Comparison of ENCODE assay signal across 33 cellular contexts in genomic region chr1:42454409-42454808, GRCh38. TPM values are rescaled to one million over a fixed set of nuclear protein-coding genes. Genes with fewer than 3 reads are reported as not detected.
DNase-seq lines count a peak whose midpoint lies in the region; ATAC-seq and TF ChIP-seq lines count a peak whose summit lies in the region.
"Had no signal": no experiment of that assay in that cellular context is flagged by ENCODE, and none has a peak within 500 bp of the region (broad histone marks: within the 10 kb centered on the region; RNA-seq: fewer than 3 reads in every experiment).

No MANE protein-coding gene starts in this region.

- H3K4ac ChIP-seq in mesenchymal stem cell (ENCODE audit: low read depth in 1 of 2, low read length in 2 of 2) (no peak overlapping the region), H9 (ENCODE audit: low read depth, low read length) (no peak overlapping the region)

- no peak overlapping the region for H4K5ac ChIP-seq in H9 (ENCODE audit: insufficient read length, low read depth, low read length)

- no peak overlapping the region for H3K23ac ChIP-seq in mesenchymal stem cell (ENCODE audit: low read length in 2 of 2)
- no peak overlapping the region for H3K23ac ChIP-seq in H9 (ENCODE audit: insufficient read length, low read depth, low read length)

- no peak for ATAC-seq in natural killer cell
- no peak for ATAC-seq in natural killer cell treated with Interleukin-12 subunit alpha and Interleukin-12 subunit beta and Interleukin-15 and Interleukin-18, amount 100 ng/mL, for 72 hours
- ATAC-seq in activated naive CD4-positive, alpha-beta T cell treated with anti-CD3 and anti-CD28 coated beads, Interleukin-2, amount 50 U/mL, for 72 hours: no peak
- ATAC-seq: effector memory CD8-positive, alpha-beta T cell; GM12878; HCT116; left colon; pancreas had no signal

- H3K14ac ChIP-seq in mesenchymal stem cell (ENCODE audit: low read length in 2 of 2) (no peak overlapping the region), H9 (ENCODE audit: insufficient read depth, low read length) (no peak overlapping the region)

- no peaks in the 10 kb centered on the region for H3K27me3 ChIP-seq in mesenchymal stem cell (ENCODE audit: control insufficient read depth in 1 of 2, insufficient read depth in 1 of 2, low read length in 2 of 2)
- H3K27me3 ChIP-seq in prostate gland (replicated peaks; ENCODE audit: insufficient read depth): no peaks in the 10 kb centered on the region
- no peaks in the 10 kb centered on the region for H3K27me3 ChIP-seq in H9 (ENCODE audit: insufficient read depth, low read length)
- H3K27me3 ChIP-seq: pancreas, right atrium auricular region, stomach, tibial artery had no signal

- H2BK5ac ChIP-seq in mesenchymal stem cell (ENCODE audit: low read depth, low read length, poor library complexity, severe bottlenecking) (no peak overlapping the region), H9 (ENCODE audit: insufficient read length, low read length) (no peak overlapping the region)

- H3T11ph ChIP-seq in H9 (ENCODE audit: low read length): no peak overlapping the region

- H3K79me2 ChIP-seq in H9 (ENCODE audit: insufficient read depth, low read length): no peaks in the 10 kb centered on the region

- no peak overlapping the region for H3K9ac ChIP-seq in mesenchymal stem cell (ENCODE audit: low read length)
- H3K9ac ChIP-seq in H9 (ENCODE audit: extremely low read depth, insufficient read length, low read length): no peak overlapping the region
- H3K9ac ChIP-seq: SK-N-SH had no signal

- H4K8ac ChIP-seq in mesenchymal stem cell (ENCODE audit: low read length) (no peak overlapping the region), H9 (replicated peaks; ENCODE audit: insufficient read length, low read depth, low read length) (no peak overlapping the region)

- H3K79me1 ChIP-seq in mesenchymal stem cell (replicated peaks; ENCODE audit: low read length, poor library complexity, severe bottlenecking): peaks cover 18% of the 10 kb centered on the region
- H3K79me1 ChIP-seq in H9 (ENCODE audit: insufficient read depth, low read depth, low read length, poor library complexity, severe bottlenecking): no peaks in the 10 kb centered on the region

- TF ChIP-seq POLR2A in prostate gland (IDR thresholded peaks at IDR 0.05): no peak

- no peak overlapping the region for H3K56ac ChIP-seq in H9 (ENCODE audit: insufficient read length, low read depth, low read length)

- H2AK5ac ChIP-seq in mesenchymal stem cell (ENCODE audit: low read length, severe bottlenecking): no peak overlapping the region
- no peak overlapping the region for H2AK5ac ChIP-seq in H9 (ENCODE audit: insufficient read length, low read length)

- no peaks in the 10 kb centered on the region for H4K20me1 ChIP-seq in H9 (ENCODE audit: control insufficient read depth, insufficient read depth, insufficient read length)

- H4K91ac ChIP-seq in mesenchymal stem cell (ENCODE audit: low read length): no peak overlapping the region
- H4K91ac ChIP-seq in H9 (ENCODE audit: insufficient read length, low read depth, low read length): no peak overlapping the region

- H3K4me3 ChIP-seq in mesenchymal stem cell (ENCODE audit: insufficient read depth in 1 of 2, low read depth in 1 of 2, low read length in 2 of 2): no peak overlapping the region
- no peak overlapping the region for H3K4me3 ChIP-seq in prostate gland
- H3K4me3 ChIP-seq: right atrium auricular region, smooth muscle cell, tibial artery had no signal

- intact Hi-C loops in natural killer cell (cut with micrococcal nuclease): no loop called here
- intact Hi-C loops in prostate gland (cut with DNase I): loop anchor here (10.0 kb wide), 1 partner anchor 280 kb away; no protein-coding TSS in a partner anchor

- H3K9me3 Mint-ChIP-seq in natural killer cell (no peaks in the 10 kb centered on the region), brain (peaks cover 0 to 7% (median 0%) of the 10 kb centered on the region in 5 experiments), H9 (no peaks in the 10 kb centered on the region)
- no peaks in the 10 kb centered on the region for H3K9me3 Mint-ChIP-seq in natural killer cell treated with Interleukin-12 subunit alpha and Interleukin-12 subunit beta and Interleukin-15 and Interleukin-18, amount 100 ng/mL, for 72 hours
- H3K9me3 Mint-ChIP-seq in activated naive CD4-positive, alpha-beta T cell treated with anti-CD3 and anti-CD28 coated beads, Interleukin-2, amount 50 U/mL, for 72 hours: no peaks in the 10 kb centered on the region
- H3K9me3 Mint-ChIP-seq: effector memory CD8-positive, alpha-beta T cell; nephron progenitor cell had no signal

- H3K4me3 Mint-ChIP-seq in natural killer cell (peak overlapping the region; percentile 45), brain (peak overlapping the region; percentile 7 to 36 (median 32)), H9 (no peak overlapping the region)
- no peak overlapping the region for H3K4me3 Mint-ChIP-seq in natural killer cell treated with Interleukin-12 subunit alpha and Interleukin-12 subunit beta and Interleukin-15 and Interleukin-18, amount 100 ng/mL, for 72 hours

- no peak overlapping the region for H2BK12ac ChIP-seq in mesenchymal stem cell (ENCODE audit: low read length in 2 of 2)
- H2BK12ac ChIP-seq in H9 (ENCODE audit: insufficient read length, low read depth, low read length): no peak overlapping the region

- H2BK120ac ChIP-seq in mesenchymal stem cell (ENCODE audit: low read depth, low read length): no peak overlapping the region
- no peak overlapping the region for H2BK120ac ChIP-seq in H9 (ENCODE audit: low read depth, low read length, poor library complexity, severe bottlenecking)

- TF ChIP-seq CTCF in natural killer cell (IDR thresholded peaks at IDR 0.05) (no peak), brain (conservative IDR thresholded peaks at IDR 0.05) (no peak), prostate gland (IDR thresholded peaks at IDR 0.05) (no peak), H9 (conservative IDR thresholded peaks at IDR 0.05) (no peak)

- peak overlapping the region; percentile 53 for H3K27ac ChIP-seq in mesenchymal stem cell (ENCODE audit: low read length, poor library complexity, severe bottlenecking)
- no peak overlapping the region for H3K27ac ChIP-seq in prostate gland
- no peak overlapping the region for H3K27ac ChIP-seq in H9 (ENCODE audit: insufficient read length, low read depth, low read length)
- H3K27ac ChIP-seq: pancreas, right atrium auricular region, stomach, tibial artery, WERI-Rb-1 had no signal

- H3K36me3 Mint-ChIP-seq in natural killer cell (peaks cover 2% of the 10 kb centered on the region), brain (peaks cover 9% of the 10 kb centered on the region), H9 (ENCODE audit: insufficient read depth in 1 of 3, low read depth in 3 of 3) (peaks cover 4 to 16% (median 12%) of the 10 kb centered on the region in 3 experiments; a peak in 6 of 7 replicates)
- peaks cover 14% of the 10 kb centered on the region for H3K36me3 Mint-ChIP-seq in natural killer cell treated with Interleukin-12 subunit alpha and Interleukin-12 subunit beta and Interleukin-15 and Interleukin-18, amount 100 ng/mL, for 72 hours
- H3K36me3 Mint-ChIP-seq in activated naive CD4-positive, alpha-beta T cell treated with anti-CD3 and anti-CD28 coated beads, Interleukin-2, amount 50 U/mL, for 72 hours: peaks cover 20 to 21% of the 10 kb centered on the region in 2 donors

- H3K4me1 ChIP-seq in mesenchymal stem cell (ENCODE audit: control insufficient read depth, insufficient read depth, low read depth, low read length): peaks cover 10% of the 10 kb centered on the region
- H3K4me1 ChIP-seq in prostate gland (replicated peaks): peaks cover 5% of the 10 kb centered on the region
- no peaks in the 10 kb centered on the region for H3K4me1 ChIP-seq in H9 (ENCODE audit: insufficient read depth, low read length)

- no peak overlapping the region for H2BK15ac ChIP-seq in mesenchymal stem cell (ENCODE audit: low read depth, poor library complexity, severe bottlenecking)
- no peak overlapping the region for H2BK15ac ChIP-seq in H9 (ENCODE audit: low read depth, low read length)

- H3K4me2 ChIP-seq in mesenchymal stem cell (ENCODE audit: low read length, poor library complexity, severe bottlenecking): no peak overlapping the region
- no peak overlapping the region for H3K4me2 ChIP-seq in H9 (ENCODE audit: insufficient read depth, insufficient read length, low read length)
- H3K4me2 ChIP-seq: SK-N-SH, smooth muscle cell had no signal

- H3K18ac ChIP-seq in mesenchymal stem cell (ENCODE audit: low read depth in 1 of 2, low read length in 2 of 2) (no peak overlapping the region), H9 (ENCODE audit: insufficient read length, low read depth, low read length) (no peak overlapping the region)

- H3K27me3 Mint-ChIP-seq in natural killer cell (ENCODE audit: low read depth in 2 of 2) (peaks cover 0 to 7% of the 10 kb centered on the region in 2 donors), brain (no peaks in the 10 kb centered on the region), H9 (ENCODE audit: low read depth) (peaks cover 2% of the 10 kb centered on the region; the same call in 1 of the 2 replicates)
- peaks cover 0 to 8% of the 10 kb centered on the region in 2 donors for H3K27me3 Mint-ChIP-seq in natural killer cell treated with Interleukin-12 subunit alpha and Interleukin-12 subunit beta and Interleukin-15 and Interleukin-18, amount 100 ng/mL, for 72 hours
- H3K27me3 Mint-ChIP-seq: effector memory CD8-positive, alpha-beta T cell had no signal

- peaks cover 4% of the 10 kb centered on the region for H3K23me2 ChIP-seq in H9 (ENCODE audit: insufficient read length, low read depth, low read length, poor library complexity, severe bottlenecking)

- 89% methylated on average over 6 of the region's 6 CpGs for WGBS in mesenchymal stem cell
- WGBS in prostate gland: 99% methylated on average over 6 of the region's 6 CpGs
- WGBS in H9 (ENCODE audit: extremely low coverage, insufficient read length, low lambda C conversion rate): no CpG with 5 or more reads among the region's 6 CpGs

- H2AFZ ChIP-seq in mesenchymal stem cell (ENCODE audit: low read depth, low read length) (no peak overlapping the region), H9 (ENCODE audit: low read length) (no peak overlapping the region)

- H2BK20ac ChIP-seq in H9 (ENCODE audit: low read depth, low read length, poor library complexity, severe bottlenecking): no peak overlapping the region

- H3K9me3 ChIP-seq in mesenchymal stem cell (ENCODE audit: control insufficient read depth, low read length): no peaks in the 10 kb centered on the region
- H3K9me3 ChIP-seq in prostate gland: no peaks in the 10 kb centered on the region
- H3K9me3 ChIP-seq in H9 (ENCODE audit: control insufficient read depth, low read depth, low read length): no peaks in the 10 kb centered on the region
- H3K9me3 ChIP-seq: pancreas, right atrium auricular region, SK-N-SH, stomach, tibial artery had no signal

- H3K27ac Mint-ChIP-seq in natural killer cell: peak overlapping the region; percentile 87 to 95
- H3K27ac Mint-ChIP-seq in natural killer cell treated with Interleukin-12 subunit alpha and Interleukin-12 subunit beta and Interleukin-15 and Interleukin-18, amount 100 ng/mL, for 72 hours: peak overlapping the region in 1 of 2 donors; percentile 92
- H3K27ac Mint-ChIP-seq in brain: peak overlapping the region in 1 of 5 experiments; percentile 1
- H3K27ac Mint-ChIP-seq in activated naive CD4-positive, alpha-beta T cell treated with anti-CD3 and anti-CD28 coated beads, Interleukin-2, amount 50 U/mL, for 72 hours: no peak overlapping the region
- no peak overlapping the region for H3K27ac Mint-ChIP-seq in H9
- H3K27ac Mint-ChIP-seq: nephron progenitor cell had no signal

- H3K36me3 ChIP-seq in mesenchymal stem cell (ENCODE audit: control insufficient read depth in 1 of 2, insufficient read depth in 2 of 2, low read depth in 1 of 2, low read length in 2 of 2): peaks cover 0 to 17% of the 10 kb centered on the region in 2 experiments
- H3K36me3 ChIP-seq in prostate gland: peaks cover 0 to under 1% of the 10 kb centered on the region in 2 donors
- H3K36me3 ChIP-seq: pancreas had no signal

- H3K4me1 Mint-ChIP-seq in natural killer cell (peaks cover 23 to 26% of the 10 kb centered on the region in 2 donors), brain (peaks cover 30% of the 10 kb centered on the region), H9 (peaks cover 17 to 23% of the 10 kb centered on the region in 2 experiments)
- peaks cover 22 to 27% of the 10 kb centered on the region in 2 donors for H3K4me1 Mint-ChIP-seq in natural killer cell treated with Interleukin-12 subunit alpha and Interleukin-12 subunit beta and Interleukin-15 and Interleukin-18, amount 100 ng/mL, for 72 hours (ENCODE audit: low read depth in 2 of 2)

- no peak for DNase-seq in natural killer cell
- no peak for DNase-seq in natural killer cell treated with Interleukin-12 subunit alpha and Interleukin-12 subunit beta and Interleukin-15 and Interleukin-18, amount 100 ng/mL, for 72 hours (ENCODE audit: low spot score)
- no peak for DNase-seq in mesenchymal stem cell
- no peak for DNase-seq in activated naive CD4-positive, alpha-beta T cell treated with anti-CD3 and anti-CD28 coated beads, Interleukin-2, amount 50 U/mL, for 72 hours (ENCODE audit: low spot score in 2 of 2)
- no peak for DNase-seq in prostate gland (ENCODE audit: low spot score)
- DNase-seq in NCI-H128 (lab: John Stamatoyannopoulos, UW; ENCODE audit: unreplicated experiment): no peak
- DNase-seq in H9: no peak
- DNase-seq: activated CD8-positive, alpha-beta memory T cell treated with anti-CD3 and anti-CD28 coated beads, Interleukin-2, amount 50 U/mL, for 48 hours; activated naive CD4-positive, alpha-beta T cell treated with anti-CD3 and anti-CD28 coated beads, Interleukin-2, amount 50 U/mL, for 16 hours; anterior cingulate cortex; C1 segment of cervical spinal cord; caudate nucleus; cortex of kidney; effector memory CD8-positive, alpha-beta T cell; EL; head of caudate nucleus; left colon; NCI-H1436 treated with DMSO at 0.1 percent for 48 hours; NCI-H2107; nephron progenitor cell; pancreas; SK-N-SH; stimulated activated CD4-positive, alpha-beta T cell treated with anti-CD3 and anti-CD28 coated beads, Interleukin-1b, Interleukin-23, amount 100 ng/mL, for 48 hours; stomach; T-helper 9 cell; tibial artery; WERI-Rb-1 had no signal

RNA-seq across cellular contexts. Expression of gene ZMYND12, which starts 1.4 kb away (rescaled TPM):
- 1 to 10 TPM in 1 of 3 donors, under 1 TPM in 2; 0.47 to 1.1 (median 0.97) TPM for total RNA-seq in natural killer cell
- not detected for total RNA-seq in natural killer cell treated with Interleukin-12 subunit alpha and Interleukin-12 subunit beta and Interleukin-15 and Interleukin-18, amount 100 ng/mL, for 72 hours
- polyA plus RNA-seq in brain (ENCODE audit: insufficient read depth, low read depth, low replicate concordance): 6.8 TPM
- polyA plus RNA-seq in mesenchymal stem cell (2013, experiment 1 of 2): 0.06 TPM
- polyA plus RNA-seq in mesenchymal stem cell (2013, experiment 2 of 2): 0.04 TPM
- total RNA-seq in activated naive CD4-positive, alpha-beta T cell treated with anti-CD3 and anti-CD28 coated beads, Interleukin-2, amount 50 U/mL, for 72 hours: under 1 TPM; 0.45 to 0.84 TPM
- total RNA-seq in prostate gland: 10 to 100 TPM in 1 of 2 donors, 1 to 10 TPM in 1; 2.0 to 12.7 TPM
- 0.42 and 0.55 TPM in 2 replicates for total RNA-seq in H9 (2021)
- total RNA-seq: OCI-LY7 had no signal

RNA-seq across cellular contexts. Expression of gene PPCS, which starts 1.9 kb away (rescaled TPM):
- total RNA-seq in natural killer cell: 10 to 100 TPM; 44.2 to 54.5 (median 50.2) TPM
- 10 to 100 TPM; 26.4 to 31.3 TPM for total RNA-seq in natural killer cell treated with Interleukin-12 subunit alpha and Interleukin-12 subunit beta and Interleukin-15 and Interleukin-18, amount 100 ng/mL, for 72 hours
- polyA plus RNA-seq in brain (ENCODE audit: insufficient read depth, low read depth, low replicate concordance): 37.9 TPM
- 47.2 TPM for polyA plus RNA-seq in mesenchymal stem cell (2013, experiment 1 of 2)
- polyA plus RNA-seq in mesenchymal stem cell (2013, experiment 2 of 2): 48.3 TPM
- 10 to 100 TPM; 37.8 to 50.1 TPM for total RNA-seq in activated naive CD4-positive, alpha-beta T cell treated with anti-CD3 and anti-CD28 coated beads, Interleukin-2, amount 50 U/mL, for 72 hours
- 100 to 1,000 TPM in 1 of 2 donors, 10 to 100 TPM in 1; 71.2 to 101 TPM for total RNA-seq in prostate gland
- total RNA-seq in H9 (2021): 36.7 and 37.3 TPM in 2 replicates

RNA-seq across cellular contexts. Expression of gene CCDC30, which starts 8.7 kb away (rescaled TPM):
- total RNA-seq in natural killer cell (1 to 10 TPM; 4.5 to 6.1 (median 5.0) TPM), prostate gland (1 to 10 TPM; 1.8 to 6.2 TPM), H9 (2021) (1.4 and 1.8 TPM in 2 replicates)
- total RNA-seq in natural killer cell treated with Interleukin-12 subunit alpha and Interleukin-12 subunit beta and Interleukin-15 and Interleukin-18, amount 100 ng/mL, for 72 hours: 1 to 10 TPM in 1 of 2 donors, under 1 TPM in 1; 0.76 to 2.6 TPM
- 7.2 TPM for polyA plus RNA-seq in brain (ENCODE audit: insufficient read depth, low read depth, low replicate concordance)
- 1.5 TPM for polyA plus RNA-seq in mesenchymal stem cell (2013, experiment 1 of 2)
- 2.5 TPM for polyA plus RNA-seq in mesenchymal stem cell (2013, experiment 2 of 2)
- 1 to 10 TPM; 2.2 to 2.3 TPM for total RNA-seq in activated naive CD4-positive, alpha-beta T cell treated with anti-CD3 and anti-CD28 coated beads, Interleukin-2, amount 50 U/mL, for 72 hours

Comparison
In these comparisons a context has a peak if more than half of its experiments do, and no peak if none do; other contexts are left out.
1. H3K4me3 Mint-ChIP-seq: peak in natural killer cell (single experiment) and brain (5 of 5); none in natural killer cell treated with Interleukin-12 subunit alpha and Interleukin-12 subunit beta and Interleukin-15 and Interleukin-18, amount 100 ng/mL, for 72 hours (single experiment) and H9 (0 of 2).
2. H3K27ac Mint-ChIP-seq: peak in natural killer cell (2 of 2); none in activated naive CD4-positive, alpha-beta T cell treated with anti-CD3 and anti-CD28 coated beads, Interleukin-2, amount 50 U/mL, for 72 hours (0 of 2) and H9 (0 of 3).